In genomic region chr20:58429303-58429702, GRCh38 we compare ENCODE assay signal across 23 cellular contexts.
"Had no signal": no experiment of that assay in that cellular context is flagged by ENCODE, and none has a peak within 500 bp of the region (broad histone marks: within the 10 kb centered on the region; RNA-seq: fewer than 3 reads in every experiment).

No MANE protein-coding gene starts in this region.

- H3K4me3 ChIP-seq: hepatocyte, mucosa of descending colon, psoas muscle, spleen, tibial artery, upper lobe of left lung, uterus had no signal

- ATAC-seq: mucosa of descending colon; naive thymus-derived CD8-positive, alpha-beta T cell; psoas muscle; sciatic nerve; stimulated activated memory B cell treated with anti-CD40 and anti-IgM and Interleukin-4, amounts not matched to agents 10 μg/mL and 1 μg/mL and 100 μg/mL, for 72 hours had no signal

- DNase-seq: dermis blood vessel endothelial cell; erythroblast; foreskin melanocyte; head of caudate nucleus; kidney glomerular epithelial cell; mammary epithelial cell; mucosa of descending colon; naive thymus-derived CD8-positive, alpha-beta T cell; psoas muscle; retina; spleen; stimulated activated CD4-positive, alpha-beta T cell treated with anti-CD3 and anti-CD28 coated beads, Interleukin-15, amount 100 ng/mL, for 24 hours; stimulated activated CD4-positive, alpha-beta T cell treated with anti-CD3 and anti-CD28 coated beads, Interleukin-1b, Interleukin-23, amount 100 ng/mL, for 48 hours; stimulated activated CD4-positive, alpha-beta T cell treated with anti-CD3 and anti-CD28 coated beads, Interleukin-4, amount 100 ng/mL, for 24 hours; tibial artery; upper lobe of left lung; uterus had no signal

- H3K27ac ChIP-seq: hepatocyte, neutrophil, psoas muscle, spleen, tibial artery, upper lobe of left lung, uterus had no signal

- H2AFZ ChIP-seq: hepatocyte had no signal

- H3K9me3 ChIP-seq: mucosa of descending colon, neutrophil, psoas muscle, spleen, tibial artery, upper lobe of left lung, uterus had no signal

- H3K27me3 ChIP-seq: hepatocyte, neutrophil, spleen, tibial artery, upper lobe of left lung, uterus had no signal

- H3K4me2 ChIP-seq: hepatocyte had no signal

- H3K36me3 ChIP-seq: uterus had no signal

- FAIRE-seq: endothelial cell of umbilical vein, islet of Langerhans had no signal
